Comparison of ENCODE assay signal across 17 cellular contexts in the genomic region with DNA sequence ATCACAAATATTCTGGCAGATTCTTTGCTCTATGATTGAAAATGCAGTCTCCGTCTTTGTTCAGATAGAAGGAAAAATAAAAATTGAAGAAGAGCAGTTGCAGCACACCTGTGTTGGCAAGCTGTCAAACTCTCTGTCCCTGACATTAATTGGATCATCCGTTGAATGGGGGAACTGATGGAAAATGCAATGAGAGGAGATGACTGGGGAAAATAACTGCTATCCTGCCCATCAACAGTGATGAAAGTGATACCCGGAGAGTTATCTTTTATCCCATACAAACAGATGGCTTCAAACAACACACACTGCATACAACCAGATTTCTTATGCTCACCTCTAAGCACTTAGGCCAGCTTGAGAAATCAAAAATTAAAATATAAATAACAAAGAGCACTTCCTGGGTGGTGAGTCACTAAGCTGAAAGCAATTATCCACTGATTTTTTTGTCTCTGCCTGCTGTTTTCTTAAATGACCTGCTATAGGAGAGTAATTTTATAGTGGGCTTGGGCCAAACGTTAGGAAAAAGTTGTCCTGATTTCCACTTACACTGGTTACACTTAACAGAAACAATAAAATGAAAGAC.
DNase-seq lines count a peak whose midpoint lies in the region; ATAC-seq and TF ChIP-seq lines count a peak whose summit lies in the region.
"Had no signal": no experiment of that assay in that cellular context is flagged by ENCODE, and none has a peak within 500 bp of the region (broad histone marks: within the 10 kb centered on the region; RNA-seq: fewer than 3 reads in every experiment).

No MANE protein-coding gene starts in this region.

- TF ChIP-seq CTCF in coronary artery (IDR thresholded peaks at IDR 0.05), result no peak

- H3K27me3 Mint-ChIP-seq in activated CD8-positive, alpha-beta memory T cell treated with anti-CD3 and anti-CD28 coated beads, Interleukin-2, amount 10 ng/mL, durations not matched to agents 7 days and 5 days, result no peaks in the 10 kb centered on the region
- H3K27me3 Mint-ChIP-seq: T-helper 17 cell had no signal

- H3K27ac ChIP-seq in coronary artery, result no peak overlapping the region
- H3K27ac ChIP-seq: brain microvascular endothelial cell, sigmoid colon had no signal

- no peaks in the 10 kb centered on the region for H3K4me1 Mint-ChIP-seq in activated CD8-positive, alpha-beta memory T cell treated with anti-CD3 and anti-CD28 coated beads, Interleukin-2, amount 10 ng/mL, durations not matched to agents 7 days and 5 days

- no peaks in the 10 kb centered on the region for H3K36me3 Mint-ChIP-seq in activated CD8-positive, alpha-beta memory T cell treated with anti-CD3 and anti-CD28 coated beads, Interleukin-2, amount 10 ng/mL, durations not matched to agents 7 days and 5 days

- no peak overlapping the region for H3K4me3 ChIP-seq in coronary artery
- H3K4me3 ChIP-seq: sigmoid colon had no signal

- CTCF ChIA-PET in activated CD8-positive, alpha-beta memory T cell treated with anti-CD3 and anti-CD28 coated beads, Interleukin-2, amount 10 ng/mL, durations not matched to agents 7 days and 5 days (lab: Charles Lee), result interaction anchor here (0.7 kb wide), 1 partner anchor 17 kb away, joined by 3 read pairs; no protein-coding TSS in a partner anchor

- H3K9me3 Mint-ChIP-seq in activated CD8-positive, alpha-beta memory T cell treated with anti-CD3 and anti-CD28 coated beads, Interleukin-2, amount 10 ng/mL, durations not matched to agents 7 days and 5 days (ENCODE audit: low read depth), result peaks cover 3% of the 10 kb centered on the region
- H3K9me3 Mint-ChIP-seq: nephron progenitor cell had no signal

- no peak for ATAC-seq in activated CD8-positive, alpha-beta memory T cell treated with anti-CD3 and anti-CD28 coated beads, Interleukin-2, amount 10 ng/mL, durations not matched to agents 7 days and 5 days
- no peak for ATAC-seq in HG02938 (IDR thresholded peaks at IDR 0.05; ENCODE audit: unreplicated experiment)
- ATAC-seq: left lobe of liver, T-helper 17 cell had no signal

- DNase-seq in ELR (ENCODE audit: low read depth) (peak; percentile 61), NCI-H2029 treated with DMSO at 0.1 percent for 48 hours (lab: John Stamatoyannopoulos, UW) (peak; percentile 29), SHP77 treated with DMSO at 0.1 percent for 48 hours (lab: John Stamatoyannopoulos, UW) (peak; percentile 15), kidney tubule cell (ENCODE audit: low spot score) (peak; percentile 15), coronary artery (ENCODE audit: low spot score) (no peak), RPMI8226 (no peak)
- DNase-seq in activated CD8-positive, alpha-beta memory T cell treated with anti-CD3 and anti-CD28 coated beads, Interleukin-2, amount 10 ng/mL, durations not matched to agents 7 days and 5 days, result no peak
- DNase-seq: activated CD4-positive, alpha-beta T cell treated with anti-CD3 and anti-CD28 coated beads, Interleukin-2, amount 50 U/mL, for 4 hours; brain microvascular endothelial cell; C1 segment of cervical spinal cord; GDM1; nephron progenitor cell; sigmoid colon; T-helper 17 cell had no signal

- no peak overlapping the region for H3K27ac Mint-ChIP-seq in activated CD8-positive, alpha-beta memory T cell treated with anti-CD3 and anti-CD28 coated beads, Interleukin-2, amount 10 ng/mL, durations not matched to agents 7 days and 5 days
- H3K27ac Mint-ChIP-seq: activated T-helper 2 cell treated with anti-CD3 and anti-CD28 coated beads, Interferon-gamma antibody, Interleukin-2, Interleukin-4, amounts not matched to agents 10 μg/mL and 5 μg/mL and 100 μg/mL, durations not matched to agents 14 hours and 24 hours and 36 hours; nephron progenitor cell; T-helper 17 cell had no signal

- no peak overlapping the region for H3K4me3 Mint-ChIP-seq in activated CD8-positive, alpha-beta memory T cell treated with anti-CD3 and anti-CD28 coated beads, Interleukin-2, amount 10 ng/mL, durations not matched to agents 7 days and 5 days
- H3K4me3 Mint-ChIP-seq: nephron progenitor cell, T-helper 17 cell had no signal

Comparison
In these comparisons a context has a peak if more than half of its experiments do, and no peak if none do; other contexts are left out.
1. DNase-seq: peak in ELR (single experiment), NCI-H2029 treated with DMSO at 0.1 percent for 48 hours (single experiment), SHP77 treated with DMSO at 0.1 percent for 48 hours (single experiment) and kidney tubule cell (single experiment); none in coronary artery (single experiment), activated CD8-positive, alpha-beta memory T cell treated with anti-CD3 and anti-CD28 coated beads, Interleukin-2, amount 10 ng/mL, durations not matched to agents 7 days and 5 days (single experiment) and RPMI8226 (single experiment).